16 cellular contexts compared by ENCODE assay signal in the genomic region with DNA sequence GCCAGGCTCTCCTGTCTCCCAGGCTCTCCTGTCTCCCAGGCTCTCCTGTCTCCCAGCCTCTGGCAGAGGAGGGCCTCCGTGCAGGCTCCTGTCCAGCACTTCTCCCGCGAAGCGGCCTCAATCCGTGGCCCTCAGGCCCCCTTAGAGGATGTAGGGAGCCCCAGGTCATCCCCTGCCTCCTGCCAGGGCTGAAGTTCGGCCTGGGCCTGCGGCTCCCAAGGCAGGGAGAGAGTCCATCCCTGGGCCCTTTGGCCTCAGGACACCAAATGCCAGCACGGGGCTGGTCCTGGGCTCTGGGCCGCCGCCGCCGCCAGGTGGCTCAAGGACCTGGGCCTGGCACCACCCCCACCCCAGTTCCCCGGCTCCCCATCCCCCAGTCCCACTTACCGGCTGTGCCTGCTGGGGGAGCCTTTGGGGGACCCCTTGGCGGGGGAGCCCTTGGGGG. TPM values are rescaled to one million over a fixed set of nuclear protein-coding genes. Genes with fewer than 3 reads are reported as not detected.
DNase-seq lines count a peak whose midpoint lies in the region; ATAC-seq and TF ChIP-seq lines count a peak whose summit lies in the region.
"Had no signal": no experiment of that assay in that cellular context is flagged by ENCODE, and none has a peak within 500 bp of the region (broad histone marks: within the 10 kb centered on the region; RNA-seq: fewer than 3 reads in every experiment).

No MANE protein-coding gene starts in this region.

- ATAC-seq in esophagus mucosa (peak; percentile 3), HG03342 (IDR thresholded peaks at IDR 0.05; ENCODE audit: unreplicated experiment) (no peak)
- ATAC-seq: activated CD8-positive, alpha-beta memory T cell treated with anti-CD3 and anti-CD28 coated beads, Interleukin-2, amount 10 ng/mL, durations not matched to agents 7 days and 5 days; psoas muscle had no signal

- H3K27me3 Mint-ChIP-seq in nephron (ENCODE audit: low read depth) = peaks cover 6% of the 10 kb centered on the region
- H3K27me3 Mint-ChIP-seq in activated T-helper 2 cell treated with anti-CD3 and anti-CD28 coated beads, Interferon-gamma antibody, Interleukin-2, Interleukin-4, amounts not matched to agents 10 μg/mL and 5 μg/mL and 100 μg/mL, durations not matched to agents 14 hours and 24 hours and 36 hours (ENCODE audit: low read depth) = no peaks in the 10 kb centered on the region
- no peaks in the 10 kb centered on the region for H3K27me3 Mint-ChIP-seq in activated CD4-positive, alpha-beta memory T cell treated with anti-CD3 and anti-CD28 coated beads for 36 hours
- H3K27me3 Mint-ChIP-seq: activated B cell treated with CpG ODN at 0.5 μM for 24 hours; activated CD8-positive, alpha-beta memory T cell treated with anti-CD3 and anti-CD28 coated beads, Interleukin-2, amount 10 ng/mL, durations not matched to agents 7 days and 5 days; IgD-negative memory B cell had no signal

- POLR2A ChIA-PET in activated CD4-positive, alpha-beta memory T cell treated with anti-CD3 and anti-CD28 coated beads for 36 hours (lab: Charles Lee) = no interaction called here

- no peak overlapping the region for H3K4me3 Mint-ChIP-seq in nephron
- H3K4me3 Mint-ChIP-seq in activated T-helper 2 cell treated with anti-CD3 and anti-CD28 coated beads, Interferon-gamma antibody, Interleukin-2, Interleukin-4, amounts not matched to agents 10 μg/mL and 5 μg/mL and 100 μg/mL, durations not matched to agents 14 hours and 24 hours and 36 hours (ENCODE audit: low read depth) = no peak overlapping the region
- H3K4me3 Mint-ChIP-seq in activated CD4-positive, alpha-beta memory T cell treated with anti-CD3 and anti-CD28 coated beads for 36 hours = no peak overlapping the region
- H3K4me3 Mint-ChIP-seq: activated B cell treated with CpG ODN at 0.5 μM for 24 hours; activated CD8-positive, alpha-beta memory T cell treated with anti-CD3 and anti-CD28 coated beads, Interleukin-2, amount 10 ng/mL, durations not matched to agents 7 days and 5 days; IgD-negative memory B cell had no signal

- TF ChIP-seq CTCF in nephron (IDR thresholded peaks at IDR 0.05; ENCODE audit: unreplicated experiment in 3 of 3) = no peak

- CTCF ChIA-PET in activated CD4-positive, alpha-beta memory T cell treated with anti-CD3 and anti-CD28 coated beads for 36 hours (lab: Charles Lee) = interaction anchor here (1.2 kb wide), 1 partner anchor 13 kb away, joined by 6 read pairs; no protein-coding TSS in a partner anchor

- H3K9me3 Mint-ChIP-seq in nephron = no peaks in the 10 kb centered on the region
- H3K9me3 Mint-ChIP-seq in activated T-helper 2 cell treated with anti-CD3 and anti-CD28 coated beads, Interferon-gamma antibody, Interleukin-2, Interleukin-4, amounts not matched to agents 10 μg/mL and 5 μg/mL and 100 μg/mL, durations not matched to agents 14 hours and 24 hours and 36 hours = no peaks in the 10 kb centered on the region
- H3K9me3 Mint-ChIP-seq in activated CD4-positive, alpha-beta memory T cell treated with anti-CD3 and anti-CD28 coated beads for 36 hours = no peaks in the 10 kb centered on the region
- H3K9me3 Mint-ChIP-seq: activated B cell treated with CpG ODN at 0.5 μM for 24 hours, IgD-negative memory B cell had no signal

- no peaks in the 10 kb centered on the region for H3K36me3 Mint-ChIP-seq in nephron (ENCODE audit: low read depth)
- no peaks in the 10 kb centered on the region for H3K36me3 Mint-ChIP-seq in activated T-helper 2 cell treated with anti-CD3 and anti-CD28 coated beads, Interferon-gamma antibody, Interleukin-2, Interleukin-4, amounts not matched to agents 10 μg/mL and 5 μg/mL and 100 μg/mL, durations not matched to agents 14 hours and 24 hours and 36 hours (ENCODE audit: low read depth)
- H3K36me3 Mint-ChIP-seq in activated CD4-positive, alpha-beta memory T cell treated with anti-CD3 and anti-CD28 coated beads for 36 hours = no peaks in the 10 kb centered on the region
- H3K36me3 Mint-ChIP-seq: activated CD8-positive, alpha-beta memory T cell treated with anti-CD3 and anti-CD28 coated beads, Interleukin-2, amount 10 ng/mL, durations not matched to agents 7 days and 5 days; IgD-negative memory B cell had no signal

- H3K27ac Mint-ChIP-seq in nephron = peak overlapping the region in 2 of 3 experiments; percentile 35 to 52
- H3K27ac Mint-ChIP-seq in activated T-helper 2 cell treated with anti-CD3 and anti-CD28 coated beads, Interferon-gamma antibody, Interleukin-2, Interleukin-4, amounts not matched to agents 10 μg/mL and 5 μg/mL and 100 μg/mL, durations not matched to agents 14 hours and 24 hours and 36 hours = no peak overlapping the region
- H3K27ac Mint-ChIP-seq in activated CD4-positive, alpha-beta memory T cell treated with anti-CD3 and anti-CD28 coated beads for 36 hours = no peak overlapping the region
- H3K27ac Mint-ChIP-seq: activated B cell treated with CpG ODN at 0.5 μM for 24 hours; activated CD8-positive, alpha-beta memory T cell treated with anti-CD3 and anti-CD28 coated beads, Interleukin-2, amount 10 ng/mL, durations not matched to agents 7 days and 5 days had no signal

- H3K4me1 Mint-ChIP-seq in nephron = peaks cover 6% of the 10 kb centered on the region
- peaks cover 7% of the 10 kb centered on the region for H3K4me1 Mint-ChIP-seq in activated T-helper 2 cell treated with anti-CD3 and anti-CD28 coated beads, Interferon-gamma antibody, Interleukin-2, Interleukin-4, amounts not matched to agents 10 μg/mL and 5 μg/mL and 100 μg/mL, durations not matched to agents 14 hours and 24 hours and 36 hours (ENCODE audit: low read depth)
- peaks cover 10% of the 10 kb centered on the region for H3K4me1 Mint-ChIP-seq in activated CD4-positive, alpha-beta memory T cell treated with anti-CD3 and anti-CD28 coated beads for 36 hours (ENCODE audit: low read depth)

- intact Hi-C loops in activated T-helper 2 cell treated with anti-CD3 and anti-CD28 coated beads, Interferon-gamma antibody, Interleukin-2, Interleukin-4, amounts not matched to agents 10 μg/mL and 5 μg/mL and 100 μg/mL, durations not matched to agents 14 hours and 24 hours and 36 hours (cut with micrococcal nuclease) = no loop called here
- intact Hi-C loops in activated CD4-positive, alpha-beta memory T cell treated with anti-CD3 and anti-CD28 coated beads for 36 hours (cut with micrococcal nuclease) = no loop called here

- DNase-seq in NCI-H526 (lab: John Stamatoyannopoulos, UW) (peak; percentile 15 to 69), NCI-H526 treated with DMSO at 0.1 percent for 48 hours (lab: John Stamatoyannopoulos, UW) (no peak), C1 segment of cervical spinal cord (lab: John Stamatoyannopoulos, UW) (no peak)
- DNase-seq in activated T-helper 2 cell treated with anti-CD3 and anti-CD28 coated beads, Interferon-gamma antibody, Interleukin-2, Interleukin-4, amounts not matched to agents 10 μg/mL and 5 μg/mL and 100 μg/mL, durations not matched to agents 14 hours and 24 hours and 36 hours (ENCODE audit: low spot score) = no peak
- no peak for DNase-seq in activated CD4-positive, alpha-beta memory T cell treated with anti-CD3 and anti-CD28 coated beads for 36 hours
- DNase-seq: activated B cell treated with CpG ODN at 0.5 μM for 24 hours; activated CD8-positive, alpha-beta memory T cell treated with anti-CD3 and anti-CD28 coated beads, Interleukin-2, amount 10 ng/mL, durations not matched to agents 7 days and 5 days; activated naive CD4-positive, alpha-beta T cell; dermis blood vessel endothelial cell; psoas muscle; SW 1271 had no signal

RNA-seq across cellular contexts. Expression of a gene that starts 0.4 kb away (rescaled TPM):
- total RNA-seq in esophagus mucosa = 175 TPM
- total RNA-seq in activated T-helper 2 cell treated with anti-CD3 and anti-CD28 coated beads, Interferon-gamma antibody, Interleukin-2, Interleukin-4, amounts not matched to agents 10 μg/mL and 5 μg/mL and 100 μg/mL, durations not matched to agents 14 hours and 24 hours and 36 hours = 0.02 TPM in 1 of 2 replicates, not detected in the other
- under 1 TPM in 1 of 2 experiments, not detected in 1; 0.02 TPM for total RNA-seq in activated CD4-positive, alpha-beta memory T cell treated with anti-CD3 and anti-CD28 coated beads for 36 hours
- total RNA-seq: activated B cell treated with CpG ODN at 0.5 μM for 24 hours, astrocyte had no signal

RNA-seq across cellular contexts. Expression of a gene that starts 26.1 kb away (rescaled TPM):
- total RNA-seq in esophagus mucosa = 4.1 TPM
- 6.9 and 7.4 TPM in 2 replicates for total RNA-seq in activated T-helper 2 cell treated with anti-CD3 and anti-CD28 coated beads, Interferon-gamma antibody, Interleukin-2, Interleukin-4, amounts not matched to agents 10 μg/mL and 5 μg/mL and 100 μg/mL, durations not matched to agents 14 hours and 24 hours and 36 hours
- 1 to 10 TPM; 2.9 to 3.7 TPM for total RNA-seq in activated CD4-positive, alpha-beta memory T cell treated with anti-CD3 and anti-CD28 coated beads for 36 hours

RNA-seq across cellular contexts. Expression of a gene that starts 45.6 kb away (rescaled TPM):
- 71.5 TPM for total RNA-seq in esophagus mucosa
- total RNA-seq in activated T-helper 2 cell treated with anti-CD3 and anti-CD28 coated beads, Interferon-gamma antibody, Interleukin-2, Interleukin-4, amounts not matched to agents 10 μg/mL and 5 μg/mL and 100 μg/mL, durations not matched to agents 14 hours and 24 hours and 36 hours = 188 and 194 TPM in 2 replicates
- 100 to 1,000 TPM; 142 to 148 TPM for total RNA-seq in activated CD4-positive, alpha-beta memory T cell treated with anti-CD3 and anti-CD28 coated beads for 36 hours

RNA-seq across cellular contexts. Expression of a gene that starts 47.7 kb away (rescaled TPM):
- total RNA-seq in esophagus mucosa = 25.5 TPM
- total RNA-seq in activated T-helper 2 cell treated with anti-CD3 and anti-CD28 coated beads, Interferon-gamma antibody, Interleukin-2, Interleukin-4, amounts not matched to agents 10 μg/mL and 5 μg/mL and 100 μg/mL, durations not matched to agents 14 hours and 24 hours and 36 hours = 11.4 and 13.4 TPM in 2 replicates
- 10 to 100 TPM; 11.4 to 12.3 TPM for total RNA-seq in activated CD4-positive, alpha-beta memory T cell treated with anti-CD3 and anti-CD28 coated beads for 36 hours

RNA-seq across cellular contexts. Expression of a gene that starts 47.8 kb away (rescaled TPM):
- 66.0 TPM for total RNA-seq in esophagus mucosa
- 29.4 and 30.6 TPM in 2 replicates for total RNA-seq in activated T-helper 2 cell treated with anti-CD3 and anti-CD28 coated beads, Interferon-gamma antibody, Interleukin-2, Interleukin-4, amounts not matched to agents 10 μg/mL and 5 μg/mL and 100 μg/mL, durations not matched to agents 14 hours and 24 hours and 36 hours
- 10 to 100 TPM; 34.0 to 35.1 TPM for total RNA-seq in activated CD4-positive, alpha-beta memory T cell treated with anti-CD3 and anti-CD28 coated beads for 36 hours

Comparison
In these comparisons a context has a peak if more than half of its experiments do, and no peak if none do; other contexts are left out.
1. DNase-seq: peak in NCI-H526 (2 of 2); none in NCI-H526 treated with DMSO at 0.1 percent for 48 hours (single experiment), activated T-helper 2 cell treated with anti-CD3 and anti-CD28 coated beads, Interferon-gamma antibody, Interleukin-2, Interleukin-4, amounts not matched to agents 10 μg/mL and 5 μg/mL and 100 μg/mL, durations not matched to agents 14 hours and 24 hours and 36 hours (single experiment), C1 segment of cervical spinal cord (0 of 14) and activated CD4-positive, alpha-beta memory T cell treated with anti-CD3 and anti-CD28 coated beads for 36 hours (single experiment).
2. H3K27ac Mint-ChIP-seq: peak in nephron (2 of 3); none in activated T-helper 2 cell treated with anti-CD3 and anti-CD28 coated beads, Interferon-gamma antibody, Interleukin-2, Interleukin-4, amounts not matched to agents 10 μg/mL and 5 μg/mL and 100 μg/mL, durations not matched to agents 14 hours and 24 hours and 36 hours (single experiment) and activated CD4-positive, alpha-beta memory T cell treated with anti-CD3 and anti-CD28 coated beads for 36 hours (single experiment).
3. RNA of a gene that starts 0.4 kb away (total RNA-seq): 175 TPM in esophagus mucosa (single experiment); 0.02 TPM in activated CD4-positive, alpha-beta memory T cell treated with anti-CD3 and anti-CD28 coated beads for 36 hours and 0.02 TPM in activated T-helper 2 cell treated with anti-CD3 and anti-CD28 coated beads, Interferon-gamma antibody, Interleukin-2, Interleukin-4, amounts not matched to agents 10 μg/mL and 5 μg/mL and 100 μg/mL, durations not matched to agents 14 hours and 24 hours and 36 hours; every median in the first group is over 100 times any median in the second.